ENCODE assay signal across 2 cellular contexts in genomic region chr12:113934060-113934829, GRCh38.
TF ChIP-seq lines count a peak whose summit lies in the region.

No MANE protein-coding gene starts in this region.

TF ChIP-seq in GM23338, 12 proteins besides CTCF, POLR2A, EP300 and RAD21:
- no peak for TF ChIP-seq ZNF331 (CRISPR knock-in tag; IDR thresholded peaks at IDR 0.05; ENCODE audit: low read depth)
- TF ChIP-seq STAT1 (IDR thresholded peaks at IDR 0.05; ENCODE audit: unreplicated experiment), result no peak
- TF ChIP-seq NANOG (IDR thresholded peaks at IDR 0.05; ENCODE audit: borderline replicate concordance), result no peak
- no peak for TF ChIP-seq EZH2 (IDR thresholded peaks at IDR 0.05; ENCODE audit: low read depth, unreplicated experiment)
- TF ChIP-seq ZNF114 (CRISPR knock-in tag; IDR thresholded peaks at IDR 0.05), result no peak

TF ChIP-seq in endothelial cell of umbilical vein, 7 proteins besides CTCF, POLR2A, EP300 and RAD21:
- TF ChIP-seq, protein P1, sequence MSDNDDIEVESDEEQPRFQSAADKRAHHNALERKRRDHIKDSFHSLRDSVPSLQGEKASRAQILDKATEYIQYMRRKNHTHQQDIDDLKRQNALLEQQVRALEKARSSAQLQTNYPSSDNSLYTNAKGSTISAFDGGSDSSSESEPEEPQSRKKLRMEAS (IDR thresholded peaks at IDR 0.05; ENCODE audit: insufficient read depth, insufficient read length), result no peak
- TF ChIP-seq FOS (IDR thresholded peaks at IDR 0.05; ENCODE audit: borderline replicate concordance, insufficient read depth, low read length), result no peak
- peak; percentile 18 for TF ChIP-seq GATA2 (IDR thresholded peaks at IDR 0.05; ENCODE audit: insufficient read depth, insufficient read length, low read depth, low read length)
- TF ChIP-seq JUN (IDR thresholded peaks at IDR 0.05; ENCODE audit: borderline replicate concordance, insufficient read depth, insufficient read length, low read depth), result no peak
